17 cellular contexts compared by ENCODE assay signal in the genomic region with DNA sequence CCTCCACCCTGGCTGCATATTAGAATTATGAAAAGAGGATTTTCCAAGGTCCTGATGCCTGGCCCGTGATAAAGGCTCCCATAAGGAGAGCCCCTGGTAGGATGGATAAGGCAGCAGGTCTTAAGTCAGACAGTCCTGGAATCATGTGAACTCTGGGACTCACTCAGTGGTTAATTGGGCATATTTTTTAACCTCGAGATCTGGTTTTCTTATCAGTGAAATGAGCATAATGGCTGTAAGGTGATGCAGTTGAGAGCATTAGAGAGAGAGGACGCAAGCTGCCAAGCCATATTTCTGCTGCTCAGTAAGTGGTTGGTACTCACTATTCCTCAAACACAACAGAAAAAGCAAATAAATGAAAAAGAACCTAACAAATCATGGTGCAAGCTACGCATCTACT.
"Had no signal": no experiment of that assay in that cellular context is flagged by ENCODE, and none has a peak within 500 bp of the region (broad histone marks: within the 10 kb centered on the region; RNA-seq: fewer than 3 reads in every experiment).

No MANE protein-coding gene starts in this region.

- H3K9me3 Mint-ChIP-seq: activated naive CD8-positive, alpha-beta T cell treated with anti-CD3 and anti-CD28 coated beads, Interleukin-2, amount 10 ng/mL, durations not matched to agents 7 days and 5 days; stimulated activated naive CD8-positive, alpha-beta T cell treated with anti-CD3 and anti-CD28 coated beads, Interleukin-15, amount 100 ng/mL, for 72 hours had no signal

- DNase-seq: activated CD4-positive, alpha-beta T cell treated with anti-CD3 and anti-CD28 coated beads for 36 hours; activated CD8-positive, alpha-beta memory T cell treated with anti-CD3 and anti-CD28 coated beads for 24 hours; activated effector memory CD4-positive, alpha-beta T cell treated with anti-CD3 and anti-CD28 coated beads, Interleukin-2, amount 50 U/mL, for 16 hours; activated naive CD8-positive, alpha-beta T cell treated with anti-CD3 and anti-CD28 coated beads, Interleukin-2, amount 10 ng/mL, durations not matched to agents 7 days and 5 days; aorta; foreskin melanocyte; heart left ventricle; islet precursor cell; left lung; pancreas; retina; stimulated activated CD4-positive, alpha-beta T cell treated with anti-CD3 and anti-CD28 coated beads, Interleukin-15, amount 100 ng/mL, for 24 hours; stimulated activated CD4-positive, alpha-beta T cell treated with anti-CD3 and anti-CD28 coated beads, Interleukin-4, amount 100 ng/mL, for 24 hours; stimulated activated naive CD8-positive, alpha-beta T cell treated with anti-CD3 and anti-CD28 coated beads, Interleukin-15, amount 100 ng/mL, for 72 hours; T1000; WERI-Rb-1 had no signal

- H3K27ac Mint-ChIP-seq: activated CD4-positive, alpha-beta T cell treated with anti-CD3 and anti-CD28 coated beads for 36 hours; activated naive CD8-positive, alpha-beta T cell treated with anti-CD3 and anti-CD28 coated beads, Interleukin-2, amount 10 ng/mL, durations not matched to agents 7 days and 5 days; stimulated activated naive CD8-positive, alpha-beta T cell treated with anti-CD3 and anti-CD28 coated beads, Interleukin-15, amount 100 ng/mL, for 72 hours had no signal

- H3K4me1 ChIP-seq: pancreas had no signal

- H3K9me3 ChIP-seq: heart left ventricle, left lung, pancreas, thoracic aorta had no signal

- H3K36me3 ChIP-seq: pancreas, WERI-Rb-1 had no signal

- H3K27me3 ChIP-seq: heart left ventricle, left lung, pancreas had no signal

- H3K27ac ChIP-seq: pancreas, thoracic aorta, WERI-Rb-1 had no signal

- H3K4me3 ChIP-seq: heart left ventricle, left lung, pancreas, thoracic aorta had no signal

- H3K4me3 Mint-ChIP-seq: activated CD4-positive, alpha-beta T cell treated with anti-CD3 and anti-CD28 coated beads for 36 hours; activated naive CD8-positive, alpha-beta T cell treated with anti-CD3 and anti-CD28 coated beads, Interleukin-2, amount 10 ng/mL, durations not matched to agents 7 days and 5 days; stimulated activated naive CD8-positive, alpha-beta T cell treated with anti-CD3 and anti-CD28 coated beads, Interleukin-15, amount 100 ng/mL, for 72 hours had no signal

- ATAC-seq: activated CD4-positive, alpha-beta T cell treated with anti-CD3 and anti-CD28 coated beads for 36 hours; heart left ventricle; left lung; pancreas; stimulated activated naive CD8-positive, alpha-beta T cell treated with anti-CD3 and anti-CD28 coated beads, Interleukin-15, amount 100 ng/mL, for 72 hours had no signal

- H3K27me3 Mint-ChIP-seq: activated CD4-positive, alpha-beta T cell treated with anti-CD3 and anti-CD28 coated beads for 36 hours; activated naive CD8-positive, alpha-beta T cell treated with anti-CD3 and anti-CD28 coated beads, Interleukin-2, amount 10 ng/mL, durations not matched to agents 7 days and 5 days; stimulated activated naive CD8-positive, alpha-beta T cell treated with anti-CD3 and anti-CD28 coated beads, Interleukin-15, amount 100 ng/mL, for 72 hours had no signal
